ENCODE assay signal across 35 cellular contexts in genomic region chr7:25512051-25512450, GRCh38.
"Had no signal": no experiment of that assay in that cellular context is flagged by ENCODE, and none has a peak within 500 bp of the region (broad histone marks: within the 10 kb centered on the region; RNA-seq: fewer than 3 reads in every experiment).

No MANE protein-coding gene starts in this region.

- H3K36me3 ChIP-seq: MG63 had no signal

- H3K4me3 ChIP-seq: MG63 had no signal

- H3K9me3 ChIP-seq: MG63 had no signal

- DNase-seq: Karpas-422, Kasumi-1, MG63, MM.1S, MV-4-11, NCI-H1092, NCI-H1092 treated with DMSO at 0.1 percent for 48 hours, NCI-H1105, NCI-H1105 treated with DMSO at 0.1 percent for 48 hours, NCI-H1417, NCI-H1417 treated with DMSO at 0.1 percent for 48 hours, NCI-H1436, NCI-H1436 treated with DMSO at 0.1 percent for 48 hours, NCI-H146, NCI-H1694, NCI-H1694 treated with DMSO at 0.1 percent for 48 hours, NCI-H187, NCI-H187 treated with DMSO at 0.1 percent for 48 hours, NCI-H1930, NCI-H2029, NCI-H2029 treated with DMSO at 0.1 percent for 48 hours, NCI-H2081, NCI-H2081 treated with DMSO at 0.1 percent for 48 hours, NCI-H2107, NCI-H2171, NCI-H2171 treated with DMSO at 0.1 percent for 48 hours, NCI-H2227 treated with DMSO at 0.1 percent for 48 hours, NCI-H226, NCI-H345, NCI-H446, NCI-H446 treated with DMSO at 0.1 percent for 48 hours, NCI-H510A, NCI-H510A treated with DMSO at 0.1 percent for 48 hours, NCI-H524, NCI-H524 treated with DMSO at 0.1 percent for 48 hours had no signal
